In genomic region chr15:74889882-74890768, GRCh38 we compare ENCODE assay signal across 1 cellular context.
TF ChIP-seq lines count a peak whose summit lies in the region.

MPI (plus strand) TSS chr15:74890042; CDS start chr15:74890074, 32 bp downstream.

TF ChIP-seq in K562, 482 proteins besides CTCF, POLR2A, EP300 and RAD21 (continued from another document and continues in another):
- TF ChIP-seq JUNB (CRISPR knock-in tag; conservative IDR thresholded peaks at IDR 0.05) = no peak
- peak; percentile 54 for TF ChIP-seq ZNF589 (CRISPR knock-in tag; IDR thresholded peaks at IDR 0.05; ENCODE audit: low read depth)
- no peak for TF ChIP-seq NFATC3 (IDR thresholded peaks at IDR 0.05)
- no peak for TF ChIP-seq ZNF445 (CRISPR knock-in tag; IDR thresholded peaks at IDR 0.05; ENCODE audit: low read depth)
- TF ChIP-seq RAD51 (IDR thresholded peaks at IDR 0.05; ENCODE audit: borderline replicate concordance, low read depth) = no peak
- TF ChIP-seq FOXK1 (CRISPR knock-in tag; IDR thresholded peaks at IDR 0.05; ENCODE audit: borderline replicate concordance) = no peak
- TF ChIP-seq NR2C2 (CRISPR knock-in tag; IDR thresholded peaks at IDR 0.05) = peak; percentile 79
- peak; percentile 71 for TF ChIP-seq NR2C2 (tag; IDR thresholded peaks at IDR 0.05)
- TF ChIP-seq PCBP2 (IDR thresholded peaks at IDR 0.05; ENCODE audit: low read depth, low read length, poor library complexity, severe bottlenecking) = no peak
- TF ChIP-seq RBM17 (IDR thresholded peaks at IDR 0.05; ENCODE audit: borderline replicate concordance, low read depth, low read length) = no peak
- no peak for TF ChIP-seq MTF1 (CRISPR knock-in tag; IDR thresholded peaks at IDR 0.05; ENCODE audit: borderline replicate concordance)
- no peak for TF ChIP-seq ZFPM2 (CRISPR knock-in tag; IDR thresholded peaks at IDR 0.05)
- TF ChIP-seq NR1H2 (CRISPR knock-in tag; IDR thresholded peaks at IDR 0.05) = no peak
- TF ChIP-seq ZBTB7A (IDR thresholded peaks at IDR 0.05; ENCODE audit: borderline replicate concordance, control insufficient read depth, low read depth, low read length) = peak; percentile 62; the same call in 1 of the 2 replicates
- TF ChIP-seq PRMT5 (CRISPR knock-in tag; IDR thresholded peaks at IDR 0.05) = no peak
- peak; percentile 82 for TF ChIP-seq NFRKB (IDR thresholded peaks at IDR 0.05; ENCODE audit: low read depth)
- TF ChIP-seq ARNT (IDR thresholded peaks at IDR 0.05) = 0 out of 4 replicates have a peak, but pooled peaks of 1 of the 2 experiments have one; percentile 51
- no peak for TF ChIP-seq ZNF146 (CRISPR knock-in tag; IDR thresholded peaks at IDR 0.05; ENCODE audit: unreplicated experiment)
- TF ChIP-seq ELF4 (CRISPR knock-in tag; IDR thresholded peaks at IDR 0.05) = no peak
- no peak for TF ChIP-seq MIER1 (IDR thresholded peaks at IDR 0.05; ENCODE audit: low read depth)
- TF ChIP-seq ZNF436 (CRISPR knock-in tag; IDR thresholded peaks at IDR 0.05) = no peak
- TF ChIP-seq SRSF9 (IDR thresholded peaks at IDR 0.05; ENCODE audit: borderline replicate concordance, low read depth, low read length) = no peak
- no peak for TF ChIP-seq ZNF239 (CRISPR knock-in tag; IDR thresholded peaks at IDR 0.05)
- TF ChIP-seq, protein P1, sequence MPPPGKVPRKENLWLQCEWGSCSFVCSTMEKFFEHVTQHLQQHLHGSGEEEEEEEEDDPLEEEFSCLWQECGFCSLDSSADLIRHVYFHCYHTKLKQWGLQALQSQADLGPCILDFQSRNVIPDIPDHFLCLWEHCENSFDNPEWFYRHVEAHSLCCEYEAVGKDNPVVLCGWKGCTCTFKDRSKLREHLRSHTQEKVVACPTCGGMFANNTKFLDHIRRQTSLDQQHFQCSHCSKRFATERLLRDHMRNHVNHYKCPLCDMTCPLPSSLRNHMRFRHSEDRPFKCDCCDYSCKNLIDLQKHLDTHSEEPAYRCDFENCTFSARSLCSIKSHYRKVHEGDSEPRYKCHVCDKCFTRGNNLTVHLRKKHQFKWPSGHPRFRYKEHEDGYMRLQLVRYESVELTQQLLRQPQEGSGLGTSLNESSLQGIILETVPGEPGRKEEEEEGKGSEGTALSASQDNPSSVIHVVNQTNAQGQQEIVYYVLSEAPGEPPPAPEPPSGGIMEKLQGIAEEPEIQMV (tag; conservative IDR thresholded peaks at IDR 0.05; ENCODE audit: low read depth) = no peak
- TF ChIP-seq, protein P2, sequence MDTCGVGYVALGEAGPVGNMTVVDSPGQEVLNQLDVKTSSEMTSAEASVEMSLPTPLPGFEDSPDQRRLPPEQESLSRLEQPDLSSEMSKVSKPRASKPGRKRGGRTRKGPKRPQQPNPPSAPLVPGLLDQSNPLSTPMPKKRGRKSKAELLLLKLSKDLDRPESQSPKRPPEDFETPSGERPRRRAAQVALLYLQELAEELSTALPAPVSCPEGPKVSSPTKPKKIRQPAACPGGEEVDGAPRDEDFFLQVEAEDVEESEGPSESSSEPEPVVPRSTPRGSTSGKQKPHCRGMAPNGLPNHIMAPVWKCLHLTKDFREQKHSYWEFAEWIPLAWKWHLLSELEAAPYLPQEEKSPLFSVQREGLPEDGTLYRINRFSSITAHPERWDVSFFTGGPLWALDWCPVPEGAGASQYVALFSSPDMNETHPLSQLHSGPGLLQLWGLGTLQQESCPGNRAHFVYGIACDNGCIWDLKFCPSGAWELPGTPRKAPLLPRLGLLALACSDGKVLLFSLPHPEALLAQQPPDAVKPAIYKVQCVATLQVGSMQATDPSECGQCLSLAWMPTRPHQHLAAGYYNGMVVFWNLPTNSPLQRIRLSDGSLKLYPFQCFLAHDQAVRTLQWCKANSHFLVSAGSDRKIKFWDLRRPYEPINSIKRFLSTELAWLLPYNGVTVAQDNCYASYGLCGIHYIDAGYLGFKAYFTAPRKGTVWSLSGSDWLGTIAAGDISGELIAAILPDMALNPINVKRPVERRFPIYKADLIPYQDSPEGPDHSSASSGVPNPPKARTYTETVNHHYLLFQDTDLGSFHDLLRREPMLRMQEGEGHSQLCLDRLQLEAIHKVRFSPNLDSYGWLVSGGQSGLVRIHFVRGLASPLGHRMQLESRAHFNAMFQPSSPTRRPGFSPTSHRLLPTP (IDR thresholded peaks at IDR 0.05; ENCODE audit: borderline replicate concordance, extremely low read depth, insufficient read length) = no peak
- TF ChIP-seq ZNF717 (CRISPR knock-in tag; IDR thresholded peaks at IDR 0.05) = no peak
- TF ChIP-seq ZNF324 (CRISPR knock-in tag; IDR thresholded peaks at IDR 0.05) = no peak
- no peak for TF ChIP-seq HOXB6 (CRISPR knock-in tag; IDR thresholded peaks at IDR 0.05; ENCODE audit: borderline replicate concordance)
- no peak for TF ChIP-seq BRF2 (IDR thresholded peaks at IDR 0.05; ENCODE audit: borderline replicate concordance, insufficient read depth, insufficient read length)
- TF ChIP-seq SLC30A9 (CRISPR knock-in tag; IDR thresholded peaks at IDR 0.05) = no peak
- TF ChIP-seq TRIM24 (IDR thresholded peaks at IDR 0.05) = no peak
- TF ChIP-seq SRSF3 (IDR thresholded peaks at IDR 0.05; ENCODE audit: insufficient read depth, low read length) = no peak
- TF ChIP-seq NR2C1 (IDR thresholded peaks at IDR 0.05) = peak; percentile 63; the same call in 1 of the 2 replicates
- TF ChIP-seq NR2C1 (tag; IDR thresholded peaks at IDR 0.05) = peak; percentile 74
- TF ChIP-seq DIDO1 (tag; IDR thresholded peaks at IDR 0.05; ENCODE audit: low read depth) = no peak
- TF ChIP-seq RUNX1 (IDR thresholded peaks at IDR 0.05; ENCODE audit: low read depth) = no peak
- TF ChIP-seq ZNF24 (IDR thresholded peaks at IDR 0.05) = no peak
- TF ChIP-seq, protein P3, sequence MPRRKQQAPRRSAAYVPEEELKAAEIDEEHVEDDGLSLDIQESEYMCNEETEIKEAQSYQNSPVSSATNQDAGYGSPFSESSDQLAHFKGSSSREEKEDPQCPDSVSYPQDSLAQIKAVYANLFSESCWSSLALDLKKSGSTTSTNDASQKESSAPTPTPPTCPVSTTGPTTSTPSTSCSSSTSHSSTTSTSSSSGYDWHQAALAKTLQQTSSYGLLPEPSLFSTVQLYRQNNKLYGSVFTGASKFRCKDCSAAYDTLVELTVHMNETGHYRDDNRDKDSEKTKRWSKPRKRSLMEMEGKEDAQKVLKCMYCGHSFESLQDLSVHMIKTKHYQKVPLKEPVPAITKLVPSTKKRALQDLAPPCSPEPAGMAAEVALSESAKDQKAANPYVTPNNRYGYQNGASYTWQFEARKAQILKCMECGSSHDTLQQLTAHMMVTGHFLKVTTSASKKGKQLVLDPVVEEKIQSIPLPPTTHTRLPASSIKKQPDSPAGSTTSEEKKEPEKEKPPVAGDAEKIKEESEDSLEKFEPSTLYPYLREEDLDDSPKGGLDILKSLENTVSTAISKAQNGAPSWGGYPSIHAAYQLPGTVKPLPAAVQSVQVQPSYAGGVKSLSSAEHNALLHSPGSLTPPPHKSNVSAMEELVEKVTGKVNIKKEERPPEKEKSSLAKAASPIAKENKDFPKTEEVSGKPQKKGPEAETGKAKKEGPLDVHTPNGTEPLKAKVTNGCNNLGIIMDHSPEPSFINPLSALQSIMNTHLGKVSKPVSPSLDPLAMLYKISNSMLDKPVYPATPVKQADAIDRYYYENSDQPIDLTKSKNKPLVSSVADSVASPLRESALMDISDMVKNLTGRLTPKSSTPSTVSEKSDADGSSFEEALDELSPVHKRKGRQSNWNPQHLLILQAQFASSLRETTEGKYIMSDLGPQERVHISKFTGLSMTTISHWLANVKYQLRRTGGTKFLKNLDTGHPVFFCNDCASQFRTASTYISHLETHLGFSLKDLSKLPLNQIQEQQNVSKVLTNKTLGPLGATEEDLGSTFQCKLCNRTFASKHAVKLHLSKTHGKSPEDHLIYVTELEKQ (CRISPR knock-in tag; IDR thresholded peaks at IDR 0.05) = no peak
- no peak for TF ChIP-seq FOXJ3 (CRISPR knock-in tag; IDR thresholded peaks at IDR 0.05)
- no peak for TF ChIP-seq U2AF1 (optimal IDR thresholded peaks at IDR 0.05; ENCODE audit: low read depth, low read length)
- TF ChIP-seq CCAR2 (IDR thresholded peaks at IDR 0.05; ENCODE audit: low read depth, low read length) = no peak
- TF ChIP-seq TBP (optimal IDR thresholded peaks at IDR 0.05; ENCODE audit: low read depth, low read length) = peak; percentile 89
- TF ChIP-seq ZNF707 (CRISPR knock-in tag; conservative IDR thresholded peaks at IDR 0.05) = no peak
- TF ChIP-seq, protein P4, sequence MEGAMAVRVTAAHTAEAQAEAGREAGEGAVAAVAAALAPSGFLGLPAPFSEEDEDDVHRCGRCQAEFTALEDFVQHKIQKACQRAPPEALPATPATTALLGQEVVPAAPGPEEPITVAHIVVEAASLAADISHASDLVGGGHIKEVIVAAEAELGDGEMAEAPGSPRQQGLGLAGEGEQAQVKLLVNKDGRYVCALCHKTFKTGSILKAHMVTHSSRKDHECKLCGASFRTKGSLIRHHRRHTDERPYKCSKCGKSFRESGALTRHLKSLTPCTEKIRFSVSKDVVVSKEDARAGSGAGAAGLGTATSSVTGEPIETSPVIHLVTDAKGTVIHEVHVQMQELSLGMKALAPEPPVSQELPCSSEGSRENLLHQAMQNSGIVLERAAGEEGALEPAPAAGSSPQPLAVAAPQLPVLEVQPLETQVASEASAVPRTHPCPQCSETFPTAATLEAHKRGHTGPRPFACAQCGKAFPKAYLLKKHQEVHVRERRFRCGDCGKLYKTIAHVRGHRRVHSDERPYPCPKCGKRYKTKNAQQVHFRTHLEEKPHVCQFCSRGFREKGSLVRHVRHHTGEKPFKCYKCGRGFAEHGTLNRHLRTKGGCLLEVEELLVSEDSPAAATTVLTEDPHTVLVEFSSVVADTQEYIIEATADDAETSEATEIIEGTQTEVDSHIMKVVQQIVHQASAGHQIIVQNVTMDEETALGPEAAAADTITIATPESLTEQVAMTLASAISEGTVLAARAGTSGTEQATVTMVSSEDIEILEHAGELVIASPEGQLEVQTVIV (CRISPR knock-in tag; IDR thresholded peaks at IDR 0.05; ENCODE audit: borderline replicate concordance) = no peak
- TF ChIP-seq ZFP91 (CRISPR knock-in tag; IDR thresholded peaks at IDR 0.05) = no peak
- no peak for TF ChIP-seq GTF2B (IDR thresholded peaks at IDR 0.05; ENCODE audit: extremely low read depth, insufficient read length)
- no peak for TF ChIP-seq ZKSCAN1 (IDR thresholded peaks at IDR 0.05; ENCODE audit: low read depth, low read length)
- TF ChIP-seq ETV1 (tag; conservative IDR thresholded peaks at IDR 0.05; ENCODE audit: low read depth) = no peak
- TF ChIP-seq STAT5B (CRISPR knock-in tag; IDR thresholded peaks at IDR 0.05) = no peak
- no peak for TF ChIP-seq ZNF507 (tag; conservative IDR thresholded peaks at IDR 0.05)
- TF ChIP-seq KLF16 (IDR thresholded peaks at IDR 0.05) = no peak
- peak; percentile 92 for TF ChIP-seq MYC (IDR thresholded peaks at IDR 0.05; ENCODE audit: low read depth, low read length)
- 0 out of 2 replicates have a peak, but pooled peaks have one; percentile 4 for TF ChIP-seq MYC (CRISPR knock-in tag; IDR thresholded peaks at IDR 0.05; ENCODE audit: borderline replicate concordance, low read depth)
- TF ChIP-seq NEUROD1 (IDR thresholded peaks at IDR 0.05; ENCODE audit: borderline replicate concordance, low read depth, low read length, partially characterized antibody) = peak; percentile 38
- TF ChIP-seq, protein P5, sequence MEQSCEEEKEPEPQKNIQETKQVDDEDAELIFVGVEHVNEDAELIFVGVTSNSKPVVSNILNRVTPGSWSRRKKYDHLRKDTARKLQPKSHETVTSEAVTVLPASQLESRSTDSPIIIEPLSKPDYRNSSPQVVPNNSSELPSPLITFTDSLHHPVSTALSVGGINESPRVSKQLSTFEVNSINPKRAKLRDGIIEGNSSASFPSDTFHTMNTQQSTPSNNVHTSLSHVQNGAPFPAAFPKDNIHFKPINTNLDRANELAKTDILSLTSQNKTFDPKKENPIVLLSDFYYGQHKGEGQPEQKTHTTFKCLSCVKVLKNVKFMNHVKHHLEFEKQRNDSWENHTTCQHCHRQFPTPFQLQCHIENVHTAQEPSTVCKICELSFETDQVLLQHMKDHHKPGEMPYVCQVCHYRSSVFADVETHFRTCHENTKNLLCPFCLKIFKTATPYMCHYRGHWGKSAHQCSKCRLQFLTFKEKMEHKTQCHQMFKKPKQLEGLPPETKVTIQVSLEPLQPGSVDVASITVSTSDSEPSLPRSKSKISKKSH (CRISPR knock-in tag; IDR thresholded peaks at IDR 0.05) = no peak
- TF ChIP-seq ZBTB9 (CRISPR knock-in tag; IDR thresholded peaks at IDR 0.05) = no peak
- no peak for TF ChIP-seq COPS2 (conservative IDR thresholded peaks at IDR 0.05)
- no peak for TF ChIP-seq ZNF696 (CRISPR knock-in tag; conservative IDR thresholded peaks at IDR 0.05)
- peak; percentile 53 for TF ChIP-seq PHF20 (IDR thresholded peaks at IDR 0.05; ENCODE audit: partially characterized antibody)
- no peak for TF ChIP-seq HDAC6 (IDR thresholded peaks at IDR 0.05; ENCODE audit: low read depth, low read length)
